1 cellular context compared by ENCODE assay signal in the genomic region with DNA sequence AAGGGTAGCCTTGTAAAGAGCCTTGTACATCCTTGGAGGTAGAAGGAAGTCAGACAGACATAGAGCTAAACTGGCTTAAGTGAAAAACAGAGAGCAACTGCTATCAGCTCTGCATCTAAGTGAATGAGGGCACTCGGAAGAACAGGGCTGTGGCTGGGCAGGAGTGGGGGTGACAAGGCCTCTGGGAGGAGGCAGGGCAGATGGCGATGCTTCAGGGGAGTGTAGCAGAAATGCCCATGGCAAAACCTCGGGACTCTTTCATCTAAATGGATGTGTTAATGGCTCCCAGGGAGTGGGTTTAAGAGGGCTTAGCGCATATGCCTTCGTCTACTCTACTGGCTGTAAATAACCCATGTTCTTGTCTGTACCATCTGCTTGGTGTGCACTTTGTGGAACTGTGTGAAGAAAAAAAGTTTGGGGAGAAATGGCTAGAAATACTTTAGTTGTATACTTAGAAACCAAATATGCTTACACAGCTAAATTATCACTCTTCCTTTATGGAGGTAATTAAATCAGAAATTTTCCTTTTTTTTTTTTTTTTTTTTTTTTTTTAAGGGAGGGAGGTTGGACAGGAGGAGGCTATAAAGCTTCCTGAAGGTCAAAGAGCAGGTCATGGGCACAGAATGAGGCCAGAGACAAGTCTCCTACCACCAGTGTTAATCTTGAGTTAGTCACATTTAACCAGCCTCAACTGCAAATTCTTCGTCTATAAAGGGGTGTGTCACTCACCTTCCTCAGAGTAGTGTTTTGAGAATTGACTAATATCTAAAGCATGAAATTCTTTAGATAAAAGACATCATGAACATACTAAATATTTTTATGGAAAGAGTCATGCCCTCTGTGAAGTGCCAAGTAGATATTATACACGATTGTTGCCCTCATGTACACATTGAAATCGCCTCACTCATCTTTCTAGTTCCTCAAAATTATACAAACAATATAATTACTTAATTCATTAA.
TF ChIP-seq lines count a peak whose summit lies in the region.

No MANE protein-coding gene starts in this region.

TF ChIP-seq in SK-N-SH, 30 proteins besides CTCF, POLR2A, EP300 and RAD21 (continued from another document):
- TF ChIP-seq, protein P1, sequence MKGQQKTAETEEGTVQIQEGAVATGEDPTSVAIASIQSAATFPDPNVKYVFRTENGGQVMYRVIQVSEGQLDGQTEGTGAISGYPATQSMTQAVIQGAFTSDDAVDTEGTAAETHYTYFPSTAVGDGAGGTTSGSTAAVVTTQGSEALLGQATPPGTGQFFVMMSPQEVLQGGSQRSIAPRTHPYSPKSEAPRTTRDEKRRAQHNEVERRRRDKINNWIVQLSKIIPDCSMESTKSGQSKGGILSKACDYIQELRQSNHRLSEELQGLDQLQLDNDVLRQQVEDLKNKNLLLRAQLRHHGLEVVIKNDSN (IDR thresholded peaks at IDR 0.05; ENCODE audit: borderline replicate concordance, low read depth): no peak
- TF ChIP-seq FOXM1 (IDR thresholded peaks at IDR 0.05; ENCODE audit: low read depth): no peak
- no peak for TF ChIP-seq RCOR1 (IDR thresholded peaks at IDR 0.05; ENCODE audit: low read length)
- peak; percentile 29; the same call in 1 of the 2 replicates for TF ChIP-seq FOSL2 (IDR thresholded peaks at IDR 0.05; ENCODE audit: borderline replicate concordance, low read depth)
- no peak for TF ChIP-seq MEF2A (IDR thresholded peaks at IDR 0.05; ENCODE audit: borderline replicate concordance, low read depth)
- 0 out of 2 replicates have a peak, but pooled peaks have one; percentile 9 for TF ChIP-seq TCF12 (IDR thresholded peaks at IDR 0.05)
- TF ChIP-seq YY1 (IDR thresholded peaks at IDR 0.05; ENCODE audit: low read depth): no peak
- TF ChIP-seq GATA2 (CRISPR knock-in tag; IDR thresholded peaks at IDR 0.05): peak; percentile 19; the same call in 1 of the 2 replicates
- TF ChIP-seq NFIC (IDR thresholded peaks at IDR 0.05; ENCODE audit: borderline replicate concordance): no peak
- TF ChIP-seq TAF1 (IDR thresholded peaks at IDR 0.05; ENCODE audit: borderline replicate concordance, low read depth, low read length): no peak
- TF ChIP-seq SMC3 (IDR thresholded peaks at IDR 0.05; ENCODE audit: low read depth, low read length): no peak
- no peak for TF ChIP-seq SIN3A (IDR thresholded peaks at IDR 0.05; ENCODE audit: borderline replicate concordance, low read depth, low read length)
- no peak for TF ChIP-seq POLR2AphosphoS5 (IDR thresholded peaks at IDR 0.05; ENCODE audit: low read depth, low read length)
- no peak for TF ChIP-seq FOXJ3 (CRISPR knock-in tag; IDR thresholded peaks at IDR 0.05)
- no peak for TF ChIP-seq ELF1 (IDR thresholded peaks at IDR 0.05)
- TF ChIP-seq, protein P2, sequence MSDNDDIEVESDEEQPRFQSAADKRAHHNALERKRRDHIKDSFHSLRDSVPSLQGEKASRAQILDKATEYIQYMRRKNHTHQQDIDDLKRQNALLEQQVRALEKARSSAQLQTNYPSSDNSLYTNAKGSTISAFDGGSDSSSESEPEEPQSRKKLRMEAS (IDR thresholded peaks at IDR 0.05; ENCODE audit: low read depth): no peak
- TF ChIP-seq, protein P3, sequence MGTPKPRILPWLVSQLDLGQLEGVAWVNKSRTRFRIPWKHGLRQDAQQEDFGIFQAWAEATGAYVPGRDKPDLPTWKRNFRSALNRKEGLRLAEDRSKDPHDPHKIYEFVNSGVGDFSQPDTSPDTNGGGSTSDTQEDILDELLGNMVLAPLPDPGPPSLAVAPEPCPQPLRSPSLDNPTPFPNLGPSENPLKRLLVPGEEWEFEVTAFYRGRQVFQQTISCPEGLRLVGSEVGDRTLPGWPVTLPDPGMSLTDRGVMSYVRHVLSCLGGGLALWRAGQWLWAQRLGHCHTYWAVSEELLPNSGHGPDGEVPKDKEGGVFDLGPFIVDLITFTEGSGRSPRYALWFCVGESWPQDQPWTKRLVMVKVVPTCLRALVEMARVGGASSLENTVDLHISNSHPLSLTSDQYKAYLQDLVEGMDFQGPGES (IDR thresholded peaks at IDR 0.05; ENCODE audit: low read depth, low read length): no peak
- TF ChIP-seq GABPA (IDR thresholded peaks at IDR 0.05; ENCODE audit: low read depth): no peak
- no peak for TF ChIP-seq MXI1 (IDR thresholded peaks at IDR 0.05; ENCODE audit: low read depth, low read length)
